In genomic region chr11:72793452-72794367, GRCh38 we compare ENCODE assay signal across 8 cellular contexts. TPM values are rescaled to one million over a fixed set of nuclear protein-coding genes. Genes with fewer than 3 reads are reported as not detected.
DNase-seq lines count a peak whose midpoint lies in the region; ATAC-seq and TF ChIP-seq lines count a peak whose summit lies in the region.

STARD10 (minus strand) TSS chr11:72794047; CDS start chr11:72781181, 12,866 bp downstream.

- TF ChIP-seq CTCF in GM12875 (IDR thresholded peaks at IDR 0.05; ENCODE audit: borderline replicate concordance, insufficient read depth, low read depth, low read length) = peak; percentile 97
- TF ChIP-seq CTCF in type B pancreatic cell (conservative IDR thresholded peaks at IDR 0.05) = peak; percentile 100

- intact Hi-C loops in cardiac septum (cut with DNase I) = loop anchor here (1.0 kb wide), 1 partner anchor 70 kb away; no protein-coding TSS in a partner anchor

- peak within 1 kb of the TSS; percentile 72 for H3K4me3 ChIP-seq in GM12875 (ENCODE audit: low read depth, low read length)

- no peaks in the 10 kb centered on the region for H3K36me3 Mint-ChIP-seq in type B pancreatic cell

- DNase-seq in NCI-H1436 (lab: John Stamatoyannopoulos, UW) (peak; percentile 91), T follicular helper cell (ENCODE audit: low read depth) (peak; percentile 89), cardiac septum (ENCODE audit: low spot score) (peak; percentile 97), pons (ENCODE audit: low spot score) (peak; percentile 97), type B pancreatic cell (ENCODE audit: extremely low spot score, unreplicated experiment) (peak; percentile 97)

- no peaks in the 10 kb centered on the region for H3K9me3 Mint-ChIP-seq in type B pancreatic cell

- peak within 1 kb of the TSS; percentile 98 for H3K4me3 Mint-ChIP-seq in type B pancreatic cell

- no peaks in the 10 kb centered on the region for H3K27me3 Mint-ChIP-seq in type B pancreatic cell

- no peak within 1 kb of the TSS for H3K27ac ChIP-seq in adipose tissue (ENCODE audit: low read depth, low read length)

- peak; percentile 94 for ATAC-seq in HG02798 (IDR thresholded peaks at IDR 0.05; ENCODE audit: poor library complexity, unreplicated experiment)

- peaks cover 30% of the 10 kb centered on the region for H3K4me1 Mint-ChIP-seq in type B pancreatic cell (ENCODE audit: unreplicated experiment)

- H3K27ac Mint-ChIP-seq in type B pancreatic cell = peak within 1 kb of the TSS; percentile 97

- 2% methylated on average over 54 to 55 of the region's 55 CpGs for WGBS in adipose tissue, 3 donors

RNA-seq across cellular contexts. Expression of gene STARD10, which starts in this region (rescaled TPM):
- polyA plus RNA-seq in adipose tissue = 100 to 1,000 TPM in 1 of 3 donors, 10 to 100 TPM in 2; 49.3 to 142 (median 53.8) TPM
- total RNA-seq in cardiac septum (45.2 TPM), type B pancreatic cell (ENCODE audit: low replicate concordance) (170 and 313 TPM in 2 replicates)
